ENCODE assay signal across 4 cellular contexts in genomic region chr2:132640116-132640515, GRCh38.
TF ChIP-seq lines count a peak whose summit lies in the region.

No MANE protein-coding gene starts in this region.

TF ChIP-seq in SK-N-SH treated with all-trans-retinoic acid at 6 μM for 48 hours, 23 proteins besides CTCF, POLR2A, EP300 and RAD21 (continued from another document and continues in another):
- TF ChIP-seq POU6F1 (CRISPR knock-in tag; IDR thresholded peaks at IDR 0.05; ENCODE audit: borderline replicate concordance, low read depth) (no peak), OSR1 (CRISPR knock-in tag; IDR thresholded peaks at IDR 0.05) (no peak), ZNF8 (CRISPR knock-in tag; IDR thresholded peaks at IDR 0.05) (no peak), TCF4 (CRISPR knock-in tag; IDR thresholded peaks at IDR 0.05; ENCODE audit: borderline replicate concordance) (no peak), PPARA (CRISPR knock-in tag; IDR thresholded peaks at IDR 0.05; ENCODE audit: borderline replicate concordance) (no peak), GLIS3 (CRISPR knock-in tag; IDR thresholded peaks at IDR 0.05) (no peak), PATZ1 (CRISPR knock-in tag; IDR thresholded peaks at IDR 0.05; ENCODE audit: borderline replicate concordance) (no peak), ZNF565 (CRISPR knock-in tag; conservative IDR thresholded peaks at IDR 0.05; ENCODE audit: low read depth) (no peak), CREB5 (CRISPR knock-in tag; IDR thresholded peaks at IDR 0.05; ENCODE audit: low read depth) (no peak)

TF ChIP-seq in SK-N-SH, 30 proteins besides CTCF, POLR2A, EP300 and RAD21 (continued from another document and continues in another):
- no peak for TF ChIP-seq MAX (IDR thresholded peaks at IDR 0.05; ENCODE audit: low read depth)
- no peak for TF ChIP-seq POLR2AphosphoS5 (IDR thresholded peaks at IDR 0.05; ENCODE audit: low read depth, low read length)
- TF ChIP-seq FOSL2 (IDR thresholded peaks at IDR 0.05; ENCODE audit: borderline replicate concordance, low read depth), result no peak
- no peak for TF ChIP-seq REST (IDR thresholded peaks at IDR 0.05; ENCODE audit: low read depth, low read length)
- no peak for TF ChIP-seq TAF1 (IDR thresholded peaks at IDR 0.05; ENCODE audit: borderline replicate concordance, low read depth, low read length)
- no peak for TF ChIP-seq PBX3 (IDR thresholded peaks at IDR 0.05)
- TF ChIP-seq GATA2 (CRISPR knock-in tag; IDR thresholded peaks at IDR 0.05), result no peak
- TF ChIP-seq IRF3 (IDR thresholded peaks at IDR 0.05; ENCODE audit: low read depth, low read length), result no peak
- no peak for TF ChIP-seq RXRA (IDR thresholded peaks at IDR 0.05; ENCODE audit: borderline replicate concordance, low read depth)
- no peak for TF ChIP-seq TEAD4 (IDR thresholded peaks at IDR 0.05; ENCODE audit: borderline replicate concordance, insufficient read depth)
- no peak for TF ChIP-seq NFIC (IDR thresholded peaks at IDR 0.05; ENCODE audit: borderline replicate concordance)
- TF ChIP-seq SIN3A (IDR thresholded peaks at IDR 0.05; ENCODE audit: borderline replicate concordance, low read depth, low read length), result no peak
- no peak for TF ChIP-seq TCF12 (IDR thresholded peaks at IDR 0.05)

TF ChIP-seq in IMR-90, 13 proteins besides CTCF, POLR2A, EP300 and RAD21:
- no peak for TF ChIP-seq USF2 (IDR thresholded peaks at IDR 0.05; ENCODE audit: low read depth, low read length)
- TF ChIP-seq MXI1 (IDR thresholded peaks at IDR 0.05; ENCODE audit: borderline replicate concordance, low read depth, low read length), result no peak
- no peak for TF ChIP-seq ELK1 (IDR thresholded peaks at IDR 0.05; ENCODE audit: borderline replicate concordance, low read depth, low read length)
- TF ChIP-seq RFX5 (IDR thresholded peaks at IDR 0.05; ENCODE audit: low read depth, low read length), result no peak
- TF ChIP-seq MAFK (IDR thresholded peaks at IDR 0.05; ENCODE audit: low read depth, low read length), result no peak
- TF ChIP-seq RCOR1 (IDR thresholded peaks at IDR 0.05; ENCODE audit: insufficient replicate concordance, low read length), result no peak
- no peak for TF ChIP-seq BHLHE40 (IDR thresholded peaks at IDR 0.05; ENCODE audit: low read depth, low read length)
- TF ChIP-seq FOS (IDR thresholded peaks at IDR 0.05; ENCODE audit: low read depth, low read length), result no peak
- TF ChIP-seq CEBPB (IDR thresholded peaks at IDR 0.05; ENCODE audit: low read depth, low read length), result no peak
- TF ChIP-seq CHD1 (IDR thresholded peaks at IDR 0.05; ENCODE audit: low read depth, low read length), result no peak
- TF ChIP-seq MAZ (IDR thresholded peaks at IDR 0.05; ENCODE audit: borderline replicate concordance, low read depth, low read length), result no peak
- TF ChIP-seq NFE2L2 (IDR thresholded peaks at IDR 0.05; ENCODE audit: low read depth, low read length), result no peak
- TF ChIP-seq SMC3 (IDR thresholded peaks at IDR 0.05; ENCODE audit: low read depth, low read length), result no peak
TF ChIP-seq in IMR-90: peak in this region for 0.

TF ChIP-seq in neural cell, 6 proteins besides CTCF, POLR2A, EP300 and RAD21 (continued from another document):
- TF ChIP-seq REST (IDR thresholded peaks at IDR 0.05; ENCODE audit: borderline replicate concordance), result peak; percentile 88
- TF ChIP-seq SMC3 (conservative IDR thresholded peaks at IDR 0.05; ENCODE audit: poor library complexity), result no peak
- TF ChIP-seq MXI1 (conservative IDR thresholded peaks at IDR 0.05; ENCODE audit: poor library complexity, severe bottlenecking), result peak; percentile 21
- peak; percentile 83 for TF ChIP-seq POLR2AphosphoS5 (IDR thresholded peaks at IDR 0.05)
